Comparison of ENCODE assay signal across 14 cellular contexts in the genomic region with DNA sequence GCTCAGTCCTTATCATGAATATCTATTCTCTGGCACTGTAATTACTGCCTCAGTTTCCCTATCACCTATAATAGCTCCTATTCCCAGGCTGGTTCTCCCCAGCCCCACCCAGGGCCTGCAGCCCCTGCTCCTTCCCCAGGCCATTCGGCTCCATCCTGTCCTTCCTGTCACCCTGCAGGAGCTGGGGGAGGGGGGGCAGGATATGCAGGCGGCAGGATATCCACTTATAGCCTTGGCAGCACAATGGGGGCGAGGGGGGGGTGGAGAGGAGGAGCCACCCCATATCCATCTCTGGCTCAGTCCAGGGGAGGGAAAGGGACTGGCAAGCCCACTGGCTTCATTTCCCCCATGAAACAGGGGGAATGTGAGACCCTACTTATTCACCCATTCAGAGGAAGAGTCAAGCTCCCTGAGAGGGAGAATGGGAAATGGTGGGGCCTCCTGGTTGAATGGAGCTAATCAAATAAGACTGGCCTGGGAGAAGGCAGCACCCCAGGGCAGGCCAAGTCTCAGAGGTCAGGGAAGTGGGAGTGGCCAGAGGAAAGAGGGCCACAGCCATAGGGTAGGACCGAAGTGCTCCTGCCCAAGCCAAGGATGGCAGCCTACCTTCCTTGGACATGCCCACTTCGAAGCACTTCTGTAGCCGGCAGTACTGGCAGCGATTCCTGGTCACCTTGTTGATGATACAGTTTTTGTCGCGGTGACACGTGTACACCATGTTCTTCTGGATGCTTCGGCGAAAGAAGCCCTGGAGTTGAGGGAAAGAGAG. TPM values are rescaled to one million over a fixed set of nuclear protein-coding genes. Genes with fewer than 3 reads are reported as not detected.
DNase-seq lines count a peak whose midpoint lies in the region; ATAC-seq, FAIRE-seq and TF ChIP-seq lines count a peak whose summit lies in the region.
"Had no signal": no experiment of that assay in that cellular context is flagged by ENCODE, and none has a peak within 500 bp of the region (broad histone marks: within the 10 kb centered on the region; RNA-seq: fewer than 3 reads in every experiment).

No MANE protein-coding gene starts in this region.

- peaks cover 0 to 58% of the 10 kb centered on the region in 2 donors for H3K36me3 ChIP-seq in vagina
- H3K36me3 ChIP-seq in Karpas-422 (ENCODE audit: insufficient read depth, low read length): no peaks in the 10 kb centered on the region

- no peak for FAIRE-seq in RCC 7860 (lab: Jason Lieb, UNC)
- FAIRE-seq: GM18507 had no signal

- H3K9ac ChIP-seq in Karpas-422 (ENCODE audit: low read length): no peak overlapping the region

- no peak overlapping the region for H3K4me2 ChIP-seq in Karpas-422 (ENCODE audit: low read depth, low read length, poor library complexity, severe bottlenecking)

- H4K20me1 ChIP-seq in Karpas-422 (ENCODE audit: insufficient read depth, low read depth, low read length): no peaks in the 10 kb centered on the region

- H3K4me1 ChIP-seq in vagina: peaks cover 64% of the 10 kb centered on the region
- H3K4me1 ChIP-seq in Karpas-422 (ENCODE audit: low read length): peaks cover 31% of the 10 kb centered on the region

- CTCF ChIA-PET in activated naive CD4-positive, alpha-beta T cell treated with anti-CD3 and anti-CD28 coated beads for 36 hours (lab: Charles Lee): interaction anchor here (0.9 to 11.3 kb wide), 20 partner anchors 8 to 149 kb away, joined by 3 to 178 read pairs (median 17); partner anchors contain the start of genes AAAS, ESPL1, MYG1 and PFDN5

- peaks cover 42% of the 10 kb centered on the region for H3K4me1 Mint-ChIP-seq in activated naive CD4-positive, alpha-beta T cell treated with anti-CD3 and anti-CD28 coated beads for 36 hours (ENCODE audit: low read depth)

- no peaks in the 10 kb centered on the region for H3K79me2 ChIP-seq in Karpas-422 (ENCODE audit: low read length)

- ATAC-seq in left lobe of liver: peak; percentile 47
- ATAC-seq: mucosa of descending colon had no signal

- H3K9me3 Mint-ChIP-seq in activated naive CD4-positive, alpha-beta T cell treated with anti-CD3 and anti-CD28 coated beads for 36 hours: no peaks in the 10 kb centered on the region

- no peaks in the 10 kb centered on the region for H3K27me3 Mint-ChIP-seq in activated naive CD4-positive, alpha-beta T cell treated with anti-CD3 and anti-CD28 coated beads for 36 hours (ENCODE audit: low read depth)

- H3K9me2 ChIP-seq in Karpas-422 (replicated peaks; ENCODE audit: insufficient read depth, low read length): no peaks in the 10 kb centered on the region

- TF ChIP-seq POLR2A in vagina (IDR thresholded peaks at IDR 0.05): no peak

- H3K27ac Mint-ChIP-seq in activated naive CD4-positive, alpha-beta T cell treated with anti-CD3 and anti-CD28 coated beads for 36 hours: peak overlapping the region; percentile 21

- H2AFZ ChIP-seq in Karpas-422 (ENCODE audit: low read length): no peak overlapping the region

- H3K36me3 Mint-ChIP-seq in activated naive CD4-positive, alpha-beta T cell treated with anti-CD3 and anti-CD28 coated beads for 36 hours (ENCODE audit: low read depth): no peaks in the 10 kb centered on the region

- TF ChIP-seq CTCF in vagina (IDR thresholded peaks at IDR 0.05): no peak

- H3K9me3 ChIP-seq in vagina: no peaks in the 10 kb centered on the region
- H3K9me3 ChIP-seq in Karpas-422 (ENCODE audit: low read length): no peaks in the 10 kb centered on the region
- H3K9me3 ChIP-seq: mucosa of descending colon had no signal

- intact Hi-C loops in activated naive CD4-positive, alpha-beta T cell treated with anti-CD3 and anti-CD28 coated beads for 36 hours (cut with micrococcal nuclease): no loop called here
- intact Hi-C loops in vagina (cut with DNase I): loop anchor here (5.0 to 10.0 kb wide), 3 partner anchors 37 to 200 kb away; a partner anchor contains a TSS

- H3K27me3 ChIP-seq in vagina (no peaks in the 10 kb centered on the region), Karpas-422 (ENCODE audit: low read length) (0 out of 2 replicates have a peak, but pooled peaks cover 3% of the 10 kb centered on the region)

- no peak for DNase-seq in activated naive CD4-positive, alpha-beta T cell treated with anti-CD3 and anti-CD28 coated beads for 36 hours
- DNase-seq in activated naive CD4-positive, alpha-beta T cell treated with anti-CD3 and anti-CD28 coated beads, Interleukin-2, amount 50 U/mL, for 16 hours: no peak
- DNase-seq in caudate nucleus (lab: John Stamatoyannopoulos, UW) (no peak), left lobe of liver (ENCODE audit: low spot score) (no peak), vagina (ENCODE audit: extremely low spot score in 2 of 2) (no peak), NCI-H526 treated with DMSO at 0.1 percent for 48 hours (lab: John Stamatoyannopoulos, UW) (no peak), Karpas-422 (no peak), RCC 7860 (ENCODE audit: low spot score) (no peak)
- DNase-seq: glutamatergic neuron, NCI-H1105, NCI-H510A treated with DMSO at 0.1 percent for 48 hours had no signal

- no peak overlapping the region for H3K4me3 ChIP-seq in vagina
- no peak overlapping the region for H3K4me3 ChIP-seq in Karpas-422 (ENCODE audit: low read length)
- H3K4me3 ChIP-seq: mucosa of descending colon had no signal

- H3K27ac ChIP-seq in caudate nucleus (ENCODE audit: low read depth, low read length) (peak overlapping the region; percentile 30), vagina (peak overlapping the region; percentile 99), Karpas-422 (ENCODE audit: low read length) (no peak overlapping the region)
- H3K27ac ChIP-seq: HL-60 had no signal

- H3K4me3 Mint-ChIP-seq in activated naive CD4-positive, alpha-beta T cell treated with anti-CD3 and anti-CD28 coated beads for 36 hours: no peak overlapping the region

RNA-seq across cellular contexts. Expression of gene ITGB7, which starts 7.8 kb away (rescaled TPM):
- 10 to 100 TPM; 32.3 to 32.5 TPM for total RNA-seq in activated naive CD4-positive, alpha-beta T cell treated with anti-CD3 and anti-CD28 coated beads for 36 hours
- 8.6 TPM for total RNA-seq in left lobe of liver
- total RNA-seq in vagina: 3.7 TPM
- total RNA-seq in Karpas-422 (2014; rRNA removed; shearing (Covaris generic); ENCODE audit: low replicate concordance): 124 and 159 TPM in 2 replicates

RNA-seq across cellular contexts. Expression of gene RARG, which starts 17.1 kb away (rescaled TPM):
- 1 to 10 TPM; 4.0 to 4.6 TPM for total RNA-seq in activated naive CD4-positive, alpha-beta T cell treated with anti-CD3 and anti-CD28 coated beads for 36 hours
- total RNA-seq in left lobe of liver (2.5 TPM), vagina (79.1 TPM)
- 1.7 and 6.5 TPM in 2 replicates for total RNA-seq in Karpas-422 (2014; rRNA removed; shearing (Covaris generic); ENCODE audit: low replicate concordance)

RNA-seq across cellular contexts. Expression of gene CSAD, which starts 34.1 kb away (rescaled TPM):
- total RNA-seq in activated naive CD4-positive, alpha-beta T cell treated with anti-CD3 and anti-CD28 coated beads for 36 hours: 10 to 100 TPM; 31.5 to 32.3 TPM
- total RNA-seq in left lobe of liver (53.6 TPM), vagina (44.9 TPM)
- 13.1 and 19.2 TPM in 2 replicates for total RNA-seq in Karpas-422 (2014; rRNA removed; shearing (Covaris generic); ENCODE audit: low replicate concordance)

RNA-seq across cellular contexts. Expression of gene ZNF740, which starts 34.3 kb away (rescaled TPM):
- 10 to 100 TPM; 40.4 to 42.0 TPM for total RNA-seq in activated naive CD4-positive, alpha-beta T cell treated with anti-CD3 and anti-CD28 coated beads for 36 hours
- 25.9 TPM for total RNA-seq in left lobe of liver
- total RNA-seq in vagina: 12.8 TPM
- 24.0 and 30.6 TPM in 2 replicates for total RNA-seq in Karpas-422 (2014; rRNA removed; shearing (Covaris generic); ENCODE audit: low replicate concordance)

RNA-seq across cellular contexts. Expression of gene ESPL1, which starts 53.2 kb away (rescaled TPM):
- total RNA-seq in activated naive CD4-positive, alpha-beta T cell treated with anti-CD3 and anti-CD28 coated beads for 36 hours: 10 to 100 TPM; 53.3 to 54.2 TPM
- total RNA-seq in left lobe of liver (0.73 TPM), vagina (17.7 TPM)
- total RNA-seq in Karpas-422 (2014; rRNA removed; shearing (Covaris generic); ENCODE audit: low replicate concordance): 9.4 and 22.8 TPM in 2 replicates

Comparison
In these comparisons a context has a peak if more than half of its experiments do, and no peak if none do; other contexts are left out.
1. RNA of gene RARG, which starts 17.1 kb away (total RNA-seq): 79.1 TPM in vagina (single experiment); 4.0 to 4.6 TPM in activated naive CD4-positive, alpha-beta T cell treated with anti-CD3 and anti-CD28 coated beads for 36 hours, 2.5 TPM in left lobe of liver (single experiment) and 1.7 to 6.5 TPM in Karpas-422; every median in the first group is over 10 times any median in the second.